10 cellular contexts compared by ENCODE assay signal in genomic region chr12:31961137-31961536, GRCh38. TPM values are rescaled to one million over a fixed set of nuclear protein-coding genes. Genes with fewer than 3 reads are reported as not detected.
DNase-seq lines count a peak whose midpoint lies in the region; ATAC-seq and TF ChIP-seq lines count a peak whose summit lies in the region.
"Had no signal": no experiment of that assay in that cellular context is flagged by ENCODE, and none has a peak within 500 bp of the region (broad histone marks: within the 10 kb centered on the region; RNA-seq: fewer than 3 reads in every experiment).

No MANE protein-coding gene starts in this region.

- peaks cover 77% of the 10 kb centered on the region for H3K36me3 Mint-ChIP-seq in activated CD8-positive, alpha-beta memory T cell treated with anti-CD3 and anti-CD28 coated beads, Interleukin-2, amount 10 ng/mL, durations not matched to agents 7 days and 5 days
- peaks cover 64% of the 10 kb centered on the region for H3K36me3 Mint-ChIP-seq in activated naive CD8-positive, alpha-beta T cell treated with anti-CD3 and anti-CD28 coated beads, Interleukin-2, amount 10 ng/mL, durations not matched to agents 7 days and 5 days

- TF ChIP-seq EP300 in suprapubic skin (IDR thresholded peaks at IDR 0.05), result no peak

- no peak overlapping the region for H3K27ac ChIP-seq in suprapubic skin

- H3K4me1 ChIP-seq in suprapubic skin, result peaks cover 38% of the 10 kb centered on the region

- no peak for TF ChIP-seq POLR2A in suprapubic skin (IDR thresholded peaks at IDR 0.05)

- POLR2A ChIA-PET in activated naive CD8-positive, alpha-beta T cell treated with anti-CD3 and anti-CD28 coated beads, Interleukin-2, amount 10 ng/mL, durations not matched to agents 7 days and 5 days (lab: Charles Lee), result interaction anchor here (0.6 to 3.3 kb wide), 12 partner anchors 29 to 302 kb away, joined by 3 to 13 read pairs (median 4); partner anchors contain the start of genes AMN1 and ETFBKMT

- WGBS in suprapubic skin, result 71% methylated on average over 2 of the region's 2 CpGs

- H3K4me3 Mint-ChIP-seq in activated CD8-positive, alpha-beta memory T cell treated with anti-CD3 and anti-CD28 coated beads, Interleukin-2, amount 10 ng/mL, durations not matched to agents 7 days and 5 days, result peak overlapping the region; percentile 96
- H3K4me3 Mint-ChIP-seq in activated naive CD8-positive, alpha-beta T cell treated with anti-CD3 and anti-CD28 coated beads, Interleukin-2, amount 10 ng/mL, durations not matched to agents 7 days and 5 days, result peak overlapping the region; percentile 80

- H3K27me3 ChIP-seq in suprapubic skin, result no peaks in the 10 kb centered on the region

- H3K27me3 Mint-ChIP-seq in activated CD8-positive, alpha-beta memory T cell treated with anti-CD3 and anti-CD28 coated beads, Interleukin-2, amount 10 ng/mL, durations not matched to agents 7 days and 5 days, result no peaks in the 10 kb centered on the region
- no peaks in the 10 kb centered on the region for H3K27me3 Mint-ChIP-seq in activated naive CD8-positive, alpha-beta T cell treated with anti-CD3 and anti-CD28 coated beads, Interleukin-2, amount 10 ng/mL, durations not matched to agents 7 days and 5 days

- ATAC-seq in activated CD8-positive, alpha-beta memory T cell treated with anti-CD3 and anti-CD28 coated beads, Interleukin-2, amount 10 ng/mL, durations not matched to agents 7 days and 5 days, result no peak
- no peak for ATAC-seq in activated naive CD8-positive, alpha-beta T cell treated with anti-CD3 and anti-CD28 coated beads, Interleukin-2, amount 10 ng/mL, durations not matched to agents 7 days and 5 days (ENCODE audit: low read depth)

- H3K4me1 Mint-ChIP-seq in activated CD8-positive, alpha-beta memory T cell treated with anti-CD3 and anti-CD28 coated beads, Interleukin-2, amount 10 ng/mL, durations not matched to agents 7 days and 5 days, result peaks cover 71% of the 10 kb centered on the region
- peaks cover 59% of the 10 kb centered on the region for H3K4me1 Mint-ChIP-seq in activated naive CD8-positive, alpha-beta T cell treated with anti-CD3 and anti-CD28 coated beads, Interleukin-2, amount 10 ng/mL, durations not matched to agents 7 days and 5 days

- DNase-seq in activated CD8-positive, alpha-beta memory T cell treated with anti-CD3 and anti-CD28 coated beads, Interleukin-2, amount 10 ng/mL, durations not matched to agents 7 days and 5 days, result no peak
- DNase-seq in activated CD8-positive, alpha-beta memory T cell treated with anti-CD3 and anti-CD28 coated beads, Interleukin-2, amount 50 U/mL, for 4 hours, result no peak
- DNase-seq in activated naive CD8-positive, alpha-beta T cell treated with anti-CD3 and anti-CD28 coated beads, Interleukin-2, amount 10 ng/mL, durations not matched to agents 7 days and 5 days, result no peak
- DNase-seq in kidney glomerular epithelial cell (lab: John Stamatoyannopoulos, UW) (peak; percentile 2), suprapubic skin (ENCODE audit: low spot score in 2 of 2) (no peak), AG20443 (ENCODE audit: low spot score) (no peak), hippocampal formation (lab: John Stamatoyannopoulos, UW) (no peak), NOMO-1 treated with DMSO at 0.1 percent for 48 hours (lab: John Stamatoyannopoulos, UW; ENCODE audit: unreplicated experiment) (no peak)
- DNase-seq: HCEC 1CT, NCI-H748 treated with DMSO at 0.1 percent for 48 hours had no signal

- H3K9me3 ChIP-seq in suprapubic skin, result no peaks in the 10 kb centered on the region

- TF ChIP-seq CTCF in suprapubic skin (IDR thresholded peaks at IDR 0.05), result no peak

- H3K27ac Mint-ChIP-seq in activated CD8-positive, alpha-beta memory T cell treated with anti-CD3 and anti-CD28 coated beads, Interleukin-2, amount 10 ng/mL, durations not matched to agents 7 days and 5 days, result peak overlapping the region; percentile 98
- peak overlapping the region; percentile 94 for H3K27ac Mint-ChIP-seq in activated naive CD8-positive, alpha-beta T cell treated with anti-CD3 and anti-CD28 coated beads, Interleukin-2, amount 10 ng/mL, durations not matched to agents 7 days and 5 days

- H3K9me3 Mint-ChIP-seq in activated CD8-positive, alpha-beta memory T cell treated with anti-CD3 and anti-CD28 coated beads, Interleukin-2, amount 10 ng/mL, durations not matched to agents 7 days and 5 days (ENCODE audit: low read depth), result peaks cover 4% of the 10 kb centered on the region
- peaks cover 11% of the 10 kb centered on the region for H3K9me3 Mint-ChIP-seq in activated naive CD8-positive, alpha-beta T cell treated with anti-CD3 and anti-CD28 coated beads, Interleukin-2, amount 10 ng/mL, durations not matched to agents 7 days and 5 days

- peaks cover 8% of the 10 kb centered on the region for H3K36me3 ChIP-seq in suprapubic skin

- H3K4me3 ChIP-seq in suprapubic skin, result peak overlapping the region; percentile 81

- CTCF ChIA-PET in activated CD8-positive, alpha-beta memory T cell treated with anti-CD3 and anti-CD28 coated beads, Interleukin-2, amount 10 ng/mL, durations not matched to agents 7 days and 5 days (lab: Charles Lee), result interaction anchor here (0.9 to 3.8 kb wide), 7 partner anchors 20 to 279 kb away, joined by 3 to 15 read pairs (median 4); partner anchors contain the start of gene AMN1

RNA-seq across cellular contexts. Expression of gene RESF1, which starts 1.9 kb away (rescaled TPM):
- 100 to 1,000 TPM; 110 to 137 TPM for total RNA-seq in activated CD8-positive, alpha-beta memory T cell treated with anti-CD3 and anti-CD28 coated beads, Interleukin-2, amount 10 ng/mL, durations not matched to agents 7 days and 5 days
- total RNA-seq in activated naive CD8-positive, alpha-beta T cell treated with anti-CD3 and anti-CD28 coated beads, Interleukin-2, amount 10 ng/mL, durations not matched to agents 7 days and 5 days, result 100 to 1,000 TPM; 252 to 261 TPM
- 100 to 1,000 TPM in 1 of 4 donors, 10 to 100 TPM in 3; 58.0 to 115 (median 69.8) TPM for total RNA-seq in suprapubic skin
